8 cellular contexts compared by ENCODE assay signal in the genomic region with DNA sequence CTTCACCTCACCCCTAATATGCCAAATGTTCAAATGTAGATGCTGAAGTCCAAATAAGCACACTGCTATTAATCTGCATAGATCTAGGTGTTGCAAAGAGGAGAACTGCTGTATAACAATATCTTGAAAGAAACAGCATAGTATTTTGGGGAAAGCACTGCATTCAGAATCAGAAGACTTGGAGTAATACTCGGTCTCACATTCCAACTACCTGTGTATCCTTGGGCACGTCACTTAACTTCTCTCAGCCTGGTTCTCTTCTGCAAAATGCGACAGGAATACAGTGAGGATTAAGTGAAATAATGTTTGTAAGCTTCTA. TPM values are rescaled to one million over a fixed set of nuclear protein-coding genes. Genes with fewer than 3 reads are reported as not detected.
DNase-seq lines count a peak whose midpoint lies in the region; ATAC-seq and TF ChIP-seq lines count a peak whose summit lies in the region.

No MANE protein-coding gene starts in this region.

- peaks cover 34% of the 10 kb centered on the region for H3K4me1 Mint-ChIP-seq in activated T-helper 2 cell treated with anti-CD3 and anti-CD28 coated beads, Interferon-gamma antibody, Interleukin-2, Interleukin-4, amounts not matched to agents 10 μg/mL and 5 μg/mL and 100 μg/mL, durations not matched to agents 14 hours and 24 hours and 36 hours (ENCODE audit: low read depth)
- H3K4me1 Mint-ChIP-seq in type B pancreatic cell (ENCODE audit: unreplicated experiment): peaks cover 23% of the 10 kb centered on the region

- peak overlapping the region in 1 of 2 donors; percentile 94 for H3K27ac ChIP-seq in left lung

- H3K9me3 Mint-ChIP-seq in activated T-helper 2 cell treated with anti-CD3 and anti-CD28 coated beads, Interferon-gamma antibody, Interleukin-2, Interleukin-4, amounts not matched to agents 10 μg/mL and 5 μg/mL and 100 μg/mL, durations not matched to agents 14 hours and 24 hours and 36 hours: no peaks in the 10 kb centered on the region
- H3K9me3 Mint-ChIP-seq in type B pancreatic cell: no peaks in the 10 kb centered on the region

- H3K4me1 ChIP-seq in left lung: peaks cover 4 to 19% of the 10 kb centered on the region in 2 donors

- DNase-seq in activated T-helper 2 cell treated with anti-CD3 and anti-CD28 coated beads, Interferon-gamma antibody, Interleukin-2, Interleukin-4, amounts not matched to agents 10 μg/mL and 5 μg/mL and 100 μg/mL, durations not matched to agents 14 hours and 24 hours and 36 hours (ENCODE audit: low spot score): no peak
- DNase-seq in left lung: no peak
- DNase-seq in type B pancreatic cell (ENCODE audit: extremely low spot score, unreplicated experiment): no peak
- no peak for DNase-seq in NCI-H226
- DNase-seq in ecto neural progenitor cell (ENCODE audit: low spot score): no peak

- ATAC-seq in GM18502 (IDR thresholded peaks at IDR 0.05; ENCODE audit: poor library complexity, unreplicated experiment) (peak; percentile 25), HG02852 (IDR thresholded peaks at IDR 0.05; ENCODE audit: unreplicated experiment) (peak; percentile 7), left lung (peak; percentile 21), GM18498 (IDR thresholded peaks at IDR 0.05; ENCODE audit: unreplicated experiment) (no peak)

- no peaks in the 10 kb centered on the region for H3K27me3 Mint-ChIP-seq in activated T-helper 2 cell treated with anti-CD3 and anti-CD28 coated beads, Interferon-gamma antibody, Interleukin-2, Interleukin-4, amounts not matched to agents 10 μg/mL and 5 μg/mL and 100 μg/mL, durations not matched to agents 14 hours and 24 hours and 36 hours (ENCODE audit: low read depth)
- no peaks in the 10 kb centered on the region for H3K27me3 Mint-ChIP-seq in type B pancreatic cell

- H3K36me3 ChIP-seq in left lung: peaks cover 0 to 1% of the 10 kb centered on the region in 2 donors

- H3K36me3 Mint-ChIP-seq in activated T-helper 2 cell treated with anti-CD3 and anti-CD28 coated beads, Interferon-gamma antibody, Interleukin-2, Interleukin-4, amounts not matched to agents 10 μg/mL and 5 μg/mL and 100 μg/mL, durations not matched to agents 14 hours and 24 hours and 36 hours (ENCODE audit: low read depth): peaks cover 24% of the 10 kb centered on the region
- H3K36me3 Mint-ChIP-seq in type B pancreatic cell: peaks cover 12% of the 10 kb centered on the region

- H3K9me3 ChIP-seq in left lung: no peaks in the 10 kb centered on the region

- peak overlapping the region; percentile 88 for H3K27ac Mint-ChIP-seq in activated T-helper 2 cell treated with anti-CD3 and anti-CD28 coated beads, Interferon-gamma antibody, Interleukin-2, Interleukin-4, amounts not matched to agents 10 μg/mL and 5 μg/mL and 100 μg/mL, durations not matched to agents 14 hours and 24 hours and 36 hours
- H3K27ac Mint-ChIP-seq in type B pancreatic cell: peak overlapping the region; percentile 82

- H3K4me3 ChIP-seq in left lung: peak overlapping the region; percentile 77 to 83

- H3K27me3 ChIP-seq in left lung: no peaks in the 10 kb centered on the region

- TF ChIP-seq CTCF in left lung (IDR thresholded peaks at IDR 0.05) (no peak), type B pancreatic cell (conservative IDR thresholded peaks at IDR 0.05) (no peak)

- intact Hi-C loops in activated T-helper 2 cell treated with anti-CD3 and anti-CD28 coated beads, Interferon-gamma antibody, Interleukin-2, Interleukin-4, amounts not matched to agents 10 μg/mL and 5 μg/mL and 100 μg/mL, durations not matched to agents 14 hours and 24 hours and 36 hours (cut with micrococcal nuclease): loop anchor here (2.0 kb wide), 1 partner anchor 42 kb away; a partner anchor contains a TSS
- intact Hi-C loops in left lung (cut with DNase I): no loop called here

- H3K4me3 Mint-ChIP-seq in activated T-helper 2 cell treated with anti-CD3 and anti-CD28 coated beads, Interferon-gamma antibody, Interleukin-2, Interleukin-4, amounts not matched to agents 10 μg/mL and 5 μg/mL and 100 μg/mL, durations not matched to agents 14 hours and 24 hours and 36 hours (ENCODE audit: low read depth): peak overlapping the region; percentile 84
- H3K4me3 Mint-ChIP-seq in type B pancreatic cell: peak overlapping the region; percentile 97

RNA-seq across cellular contexts. Expression of a gene that starts 0.3 kb away (rescaled TPM):
- 41.8 and 42.3 TPM in 2 replicates for total RNA-seq in activated T-helper 2 cell treated with anti-CD3 and anti-CD28 coated beads, Interferon-gamma antibody, Interleukin-2, Interleukin-4, amounts not matched to agents 10 μg/mL and 5 μg/mL and 100 μg/mL, durations not matched to agents 14 hours and 24 hours and 36 hours
- total RNA-seq in left lung (10 to 100 TPM; 19.2 to 19.8 TPM), type B pancreatic cell (ENCODE audit: low replicate concordance) (18.4 and 32.7 TPM in 2 replicates)

RNA-seq across cellular contexts. Expression of a gene that starts 42.7 kb away (rescaled TPM):
- total RNA-seq in activated T-helper 2 cell treated with anti-CD3 and anti-CD28 coated beads, Interferon-gamma antibody, Interleukin-2, Interleukin-4, amounts not matched to agents 10 μg/mL and 5 μg/mL and 100 μg/mL, durations not matched to agents 14 hours and 24 hours and 36 hours: 21.2 and 23.6 TPM in 2 replicates
- total RNA-seq in left lung: 10 to 100 TPM; 68.0 to 81.3 TPM
- total RNA-seq in type B pancreatic cell (ENCODE audit: low replicate concordance): 27.0 and 37.6 TPM in 2 replicates
